ENCODE assay signal across 8 cellular contexts in genomic region chr9:12775963-12776774, GRCh38. TPM values are rescaled to one million over a fixed set of nuclear protein-coding genes. Genes with fewer than 3 reads are reported as not detected.
DNase-seq lines count a peak whose midpoint lies in the region; ATAC-seq, FAIRE-seq and TF ChIP-seq lines count a peak whose summit lies in the region.

No MANE protein-coding gene starts in this region.

- H3K79me2 ChIP-seq in osteoblast (ENCODE audit: insufficient read depth, low read length), result peaks cover 54% of the 10 kb centered on the region

- H3K27ac ChIP-seq in adipose tissue (ENCODE audit: low read depth, low read length) (peak overlapping the region; percentile 65), osteoblast (ENCODE audit: low read depth, low read length) (peak overlapping the region; percentile 88)

- peak; percentile 95 for DNase-seq in NCI-H2196 (lab: John Stamatoyannopoulos, UW; ENCODE audit: unreplicated experiment)
- DNase-seq in cardiac septum (ENCODE audit: low spot score), result peak; percentile 91
- peak; percentile 93 for DNase-seq in osteoblast (ENCODE audit: insufficient read length, low spot score, missing footprints)
- no peak for DNase-seq in GDM1 (lab: John Stamatoyannopoulos, UW)

- no peaks in the 10 kb centered on the region for H3K9me3 ChIP-seq in osteoblast (ENCODE audit: low read depth, low read length)

- no peaks in the 10 kb centered on the region for H4K20me1 ChIP-seq in osteoblast (ENCODE audit: insufficient read depth, low read length)

- H2AFZ ChIP-seq in osteoblast (ENCODE audit: low read length), result peak overlapping the region; percentile 86

- 0 to 1% (median 1%) methylated on average over 34 of the region's 34 CpGs for WGBS in adipose tissue, 3 donors

- peak; percentile 57 for TF ChIP-seq CTCF in osteoblast (IDR thresholded peaks at IDR 0.05; ENCODE audit: extremely low read depth, low read depth, low read length)

- FAIRE-seq in A204.1 (lab: Jason Lieb, UNC), result peak; percentile 67

- ATAC-seq in GM18508 (IDR thresholded peaks at IDR 0.05; ENCODE audit: insufficient read depth, unreplicated experiment) (peak; percentile 64), HG03095 (IDR thresholded peaks at IDR 0.05; ENCODE audit: unreplicated experiment) (peak; percentile 90)

- peaks cover 8% of the 10 kb centered on the region for H3K4me1 ChIP-seq in osteoblast (ENCODE audit: insufficient read depth, low read length)

- H3K36me3 ChIP-seq in osteoblast (ENCODE audit: insufficient read depth, low read length), result peaks cover 6% of the 10 kb centered on the region

- no peaks in the 10 kb centered on the region for H3K27me3 ChIP-seq in osteoblast (ENCODE audit: insufficient read depth, low read length)

- H3K4me3 ChIP-seq in osteoblast (ENCODE audit: insufficient read depth, low read length), result peak overlapping the region; percentile 90

- peak overlapping the region; percentile 86 for H3K4me2 ChIP-seq in osteoblast (ENCODE audit: insufficient read depth, low read length)

- intact Hi-C loops in cardiac septum (cut with DNase I), result loop anchor here (2.0 to 5.0 kb wide), 2 partner anchors 39 to 106 kb away; no protein-coding TSS in a partner anchor

RNA-seq across cellular contexts. Expression of gene LURAP1L, which starts 1.3 kb away (rescaled TPM):
- polyA plus RNA-seq in adipose tissue, result 10 to 100 TPM in 2 of 3 donors, 1 to 10 TPM in 1; 9.9 to 18.7 (median 11.1) TPM
- total RNA-seq in cardiac septum (2.6 TPM), osteoblast (88.3 and 107 TPM in 2 replicates)

Comparison
In these comparisons a context has a peak if more than half of its experiments do, and no peak if none do; other contexts are left out.
1. RNA of gene LURAP1L, which starts 1.3 kb away (total RNA-seq): 88.3 to 107 TPM in osteoblast; 2.6 TPM in cardiac septum (single experiment); every median in the first group is over 10 times any median in the second.